23 cellular contexts compared by ENCODE assay signal in the genomic region with DNA sequence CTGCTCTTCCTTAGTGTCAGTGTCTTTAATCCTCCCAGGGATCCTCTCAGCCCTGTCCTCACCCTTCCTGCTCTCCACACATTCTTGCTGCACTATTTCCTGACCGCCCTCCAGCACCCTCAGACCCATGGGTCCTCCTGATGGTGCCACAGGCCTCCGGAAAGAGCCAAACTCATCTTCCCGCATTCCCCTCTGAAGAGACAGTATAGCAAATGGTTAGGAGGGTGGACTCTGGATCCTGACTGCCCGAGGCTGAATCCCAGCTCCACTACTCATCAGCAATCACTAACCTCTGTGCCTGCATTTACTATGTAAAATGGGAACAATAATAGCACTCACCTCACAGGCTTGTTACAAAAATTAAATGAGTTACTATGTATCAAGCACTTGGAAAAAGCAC. TPM values are rescaled to one million over a fixed set of nuclear protein-coding genes. Genes with fewer than 3 reads are reported as not detected.
DNase-seq lines count a peak whose midpoint lies in the region; ATAC-seq and TF ChIP-seq lines count a peak whose summit lies in the region.
"Had no signal": no experiment of that assay in that cellular context is flagged by ENCODE, and none has a peak within 500 bp of the region (broad histone marks: within the 10 kb centered on the region; RNA-seq: fewer than 3 reads in every experiment).

No MANE protein-coding gene starts in this region.

- no peak overlapping the region for H3K4me3 ChIP-seq in right cardiac atrium (ENCODE audit: low read length)
- H3K4me3 ChIP-seq in ovary = no peak overlapping the region
- H3K4me3 ChIP-seq: GM12878, HAP-1, PC-9 had no signal

- H3K27me3 ChIP-seq in right cardiac atrium (ENCODE audit: control insufficient read depth, insufficient read depth) = no peaks in the 10 kb centered on the region
- no peaks in the 10 kb centered on the region for H3K27me3 ChIP-seq in ovary

- DNase-seq in activated CD4-positive, alpha-beta T cell treated with anti-CD3 and anti-CD28 coated beads, Interleukin-2, amount 10 ng/mL, durations not matched to agents 7 days and 5 days = no peak
- no peak for DNase-seq in activated CD4-positive, alpha-beta T cell treated with anti-CD3 and anti-CD28 coated beads, Interleukin-2, amount 50 U/mL, for 1 hour
- DNase-seq in right cardiac atrium (no peak), Right ventricle myocardium inferior (ENCODE audit: missing footprints) (no peak), ovary (no peak), HuH-7.5 (ENCODE audit: low spot score) (no peak)
- DNase-seq: COR-L47, DMS53, NCI-H1092 treated with DMSO at 0.1 percent for 48 hours, NCI-H1694, NCI-H2171, NCI-H774, PC-9, SHP77 had no signal

- POLR2A ChIA-PET in activated CD4-positive, alpha-beta T cell treated with anti-CD3 and anti-CD28 coated beads, Interleukin-2, amount 10 ng/mL, durations not matched to agents 7 days and 5 days (lab: Charles Lee) = no interaction called here

- intact Hi-C loops in right cardiac atrium (cut with DNase I) (no loop called here), Right ventricle myocardium inferior (cut with DNase I) (no loop called here), ovary (cut with DNase I) (no loop called here)
- intact Hi-C loops in dendritic cell treated with granulocyte-macrophage colony-stimulating factor and Interleukin-4, amounts not matched to agents 40 ng/mL and 50 ng/mL, for 4 days (cut with micrococcal nuclease) = no loop called here

- CTCF ChIA-PET in activated CD4-positive, alpha-beta T cell treated with anti-CD3 and anti-CD28 coated beads, Interleukin-2, amount 10 ng/mL, durations not matched to agents 7 days and 5 days (lab: Charles Lee) = no interaction called here

- no peak for TF ChIP-seq POLR2A in ovary (IDR thresholded peaks at IDR 0.05)

- H3K4me3 Mint-ChIP-seq in activated CD4-positive, alpha-beta T cell treated with anti-CD3 and anti-CD28 coated beads, Interleukin-2, amount 10 ng/mL, durations not matched to agents 7 days and 5 days = no peak overlapping the region
- no peak overlapping the region for H3K4me3 Mint-ChIP-seq in dendritic cell treated with granulocyte-macrophage colony-stimulating factor and Interleukin-4, amounts not matched to agents 40 ng/mL and 50 ng/mL, for 4 days
- H3K4me3 Mint-ChIP-seq: CD14-positive monocyte had no signal

- H3K36me3 ChIP-seq in ovary = no peaks in the 10 kb centered on the region

- H3K27ac ChIP-seq in right cardiac atrium (ENCODE audit: low read length) (peak overlapping the region; percentile 84), ovary (no peak overlapping the region)

- H3K36me3 Mint-ChIP-seq in activated CD4-positive, alpha-beta T cell treated with anti-CD3 and anti-CD28 coated beads, Interleukin-2, amount 10 ng/mL, durations not matched to agents 7 days and 5 days (ENCODE audit: low read depth) = peaks cover 53% of the 10 kb centered on the region
- H3K36me3 Mint-ChIP-seq in dendritic cell treated with granulocyte-macrophage colony-stimulating factor and Interleukin-4, amounts not matched to agents 40 ng/mL and 50 ng/mL, for 4 days (ENCODE audit: low read depth) = peaks cover 79% of the 10 kb centered on the region

- peak overlapping the region; percentile 25 for H3K27ac Mint-ChIP-seq in activated CD4-positive, alpha-beta T cell treated with anti-CD3 and anti-CD28 coated beads, Interleukin-2, amount 10 ng/mL, durations not matched to agents 7 days and 5 days
- peak overlapping the region; percentile 82 for H3K27ac Mint-ChIP-seq in dendritic cell treated with granulocyte-macrophage colony-stimulating factor and Interleukin-4, amounts not matched to agents 40 ng/mL and 50 ng/mL, for 4 days

- no peak for TF ChIP-seq CTCF in ovary (IDR thresholded peaks at IDR 0.05)

- no peaks in the 10 kb centered on the region for H3K27me3 Mint-ChIP-seq in activated CD4-positive, alpha-beta T cell treated with anti-CD3 and anti-CD28 coated beads, Interleukin-2, amount 10 ng/mL, durations not matched to agents 7 days and 5 days
- H3K27me3 Mint-ChIP-seq in dendritic cell treated with granulocyte-macrophage colony-stimulating factor and Interleukin-4, amounts not matched to agents 40 ng/mL and 50 ng/mL, for 4 days = no peaks in the 10 kb centered on the region

- 82% methylated on average over 4 of the region's 4 CpGs for WGBS in right cardiac atrium
- 63 to 76% (median 69%) methylated on average over 4 of the region's 4 CpGs for WGBS in ovary, 3 donors

- H3K4me1 ChIP-seq in right cardiac atrium (ENCODE audit: control insufficient read depth, insufficient read depth, low read length) (peaks cover 2% of the 10 kb centered on the region), ovary (ENCODE audit: insufficient read depth) (no peaks in the 10 kb centered on the region)

- no peaks in the 10 kb centered on the region for H3K9me3 Mint-ChIP-seq in activated CD4-positive, alpha-beta T cell treated with anti-CD3 and anti-CD28 coated beads, Interleukin-2, amount 10 ng/mL, durations not matched to agents 7 days and 5 days
- no peaks in the 10 kb centered on the region for H3K9me3 Mint-ChIP-seq in dendritic cell treated with granulocyte-macrophage colony-stimulating factor and Interleukin-4, amounts not matched to agents 40 ng/mL and 50 ng/mL, for 4 days

- H3K9me3 ChIP-seq in right cardiac atrium (ENCODE audit: control insufficient read depth, low read length) (no peaks in the 10 kb centered on the region), ovary (no peaks in the 10 kb centered on the region)
- H3K9me3 ChIP-seq: HAP-1 had no signal

- peaks cover 46% of the 10 kb centered on the region for H3K4me1 Mint-ChIP-seq in activated CD4-positive, alpha-beta T cell treated with anti-CD3 and anti-CD28 coated beads, Interleukin-2, amount 10 ng/mL, durations not matched to agents 7 days and 5 days
- H3K4me1 Mint-ChIP-seq in dendritic cell treated with granulocyte-macrophage colony-stimulating factor and Interleukin-4, amounts not matched to agents 40 ng/mL and 50 ng/mL, for 4 days (ENCODE audit: low read depth) = peaks cover 26% of the 10 kb centered on the region

- ATAC-seq in right cardiac atrium = no peak
- ATAC-seq in Right ventricle myocardium inferior = no peak
- no peak for ATAC-seq in HG02973 (IDR thresholded peaks at IDR 0.05; ENCODE audit: unreplicated experiment)
- ATAC-seq: GM12878 had no signal

- no peak for TF ChIP-seq EP300 in ovary (IDR thresholded peaks at IDR 0.05)

RNA-seq across cellular contexts. Expression of a gene that starts 6.2 kb away (rescaled TPM):
- total RNA-seq in activated CD4-positive, alpha-beta T cell treated with anti-CD3 and anti-CD28 coated beads, Interleukin-2, amount 10 ng/mL, durations not matched to agents 7 days and 5 days = 10 to 100 TPM; 33.4 to 33.6 TPM
- total RNA-seq in right cardiac atrium (1 to 10 TPM; 3.1 to 7.2 (median 3.9) TPM), Right ventricle myocardium inferior (2.2 TPM), ovary (1 to 10 TPM; 3.2 to 7.7 (median 5.2) TPM)
- polyA plus RNA-seq in right cardiac atrium (3.3 TPM), ovary (1 to 10 TPM; 3.5 to 5.6 TPM)

RNA-seq across cellular contexts. Expression of a gene that starts 19.1 kb away (rescaled TPM):
- total RNA-seq in activated CD4-positive, alpha-beta T cell treated with anti-CD3 and anti-CD28 coated beads, Interleukin-2, amount 10 ng/mL, durations not matched to agents 7 days and 5 days = 100 to 1,000 TPM; 165 to 177 TPM
- 1 to 10 TPM; 3.0 to 6.2 (median 4.0) TPM for total RNA-seq in right cardiac atrium
- 1.5 TPM for polyA plus RNA-seq in right cardiac atrium
- total RNA-seq in Right ventricle myocardium inferior = 4.4 TPM
- total RNA-seq in ovary = 1 to 10 TPM in 6 of 7 donors, under 1 TPM in 1; 0.95 to 7.7 (median 3.1) TPM
- 1 to 10 TPM; 1.3 to 3.2 TPM for polyA plus RNA-seq in ovary
- total RNA-seq: G401 had no signal

RNA-seq across cellular contexts. Expression of a gene that starts 58.8 kb away (rescaled TPM):
- total RNA-seq in activated CD4-positive, alpha-beta T cell treated with anti-CD3 and anti-CD28 coated beads, Interleukin-2, amount 10 ng/mL, durations not matched to agents 7 days and 5 days = not detected
- not detected for total RNA-seq in right cardiac atrium
- polyA plus RNA-seq in right cardiac atrium = not detected
- total RNA-seq in Right ventricle myocardium inferior = not detected
- not detected for total RNA-seq in ovary
- polyA plus RNA-seq in ovary = not detected
- total RNA-seq: G401, GM12878, HT1080, MCF 10A, NCI-H460, PC-9 had no signal
- polyA plus RNA-seq: CD14-positive monocyte, GM12878 had no signal

Comparison
In these comparisons a context has a peak if more than half of its experiments do, and no peak if none do; other contexts are left out.
1. RNA of a gene that starts 19.1 kb away (total RNA-seq): 165 to 177 TPM in activated CD4-positive, alpha-beta T cell treated with anti-CD3 and anti-CD28 coated beads, Interleukin-2, amount 10 ng/mL, durations not matched to agents 7 days and 5 days; 3.0 to 6.2 TPM in right cardiac atrium, 4.4 TPM in Right ventricle myocardium inferior (single experiment) and 0.95 to 7.7 TPM in ovary; every median in the first group is over 10 times any median in the second.